21 cellular contexts compared by ENCODE assay signal in genomic region chr1:13664451-13664850, GRCh38. TPM values are rescaled to one million over a fixed set of nuclear protein-coding genes. Genes with fewer than 3 reads are reported as not detected.
A peak's percentile ranks its signal among the peaks of the same experiment; 100 is the strongest.
DNase-seq lines count a peak whose midpoint lies in the region; ATAC-seq, FAIRE-seq and TF ChIP-seq lines count a peak whose summit lies in the region.
"Had no signal": no experiment of that assay in that cellular context is flagged by ENCODE, and none has a peak within 500 bp of the region (broad histone marks: within the 10 kb centered on the region; RNA-seq: fewer than 3 reads in every experiment).

No MANE protein-coding gene starts in this region.

- H4K20me1 ChIP-seq in OCI-LY3 (ENCODE audit: insufficient read depth, low read length) = no peaks in the 10 kb centered on the region

- peak overlapping the region; percentile 28 for H3K4me3 ChIP-seq in OCI-LY3 (ENCODE audit: low read length)
- no peak overlapping the region for H3K4me3 ChIP-seq in esophagus squamous epithelium
- H3K4me3 ChIP-seq: dorsolateral prefrontal cortex, sigmoid colon, SJCRH30 had no signal

- peak; percentile 94 for DNase-seq in DMS79 treated with DMSO at 0.1 percent for 48 hours (lab: John Stamatoyannopoulos, UW)
- no peak for DNase-seq in GM12891 (ENCODE audit: insufficient read length, low spot score)
- no peak for DNase-seq in esophagus squamous epithelium (lab: John Stamatoyannopoulos, UW)
- no peak for DNase-seq in NCI-H1694 treated with DMSO at 0.1 percent for 48 hours (lab: John Stamatoyannopoulos, UW)
- DNase-seq in germinal center (ENCODE audit: low spot score) = no peak
- DNase-seq: amniotic stem cell; central memory CD4-positive, alpha-beta T cell; dorsolateral prefrontal cortex; erythroblast; left cardiac atrium; natural killer cell; NCI-H1048; NCI-H524 treated with DMSO at 0.1 percent for 48 hours; sigmoid colon; SJCRH30; stimulated activated CD4-positive, alpha-beta T cell treated with anti-CD3 and anti-CD28 coated beads, Interleukin-1b, Interleukin-23, amount 100 ng/mL, for 48 hours; stimulated activated naive CD8-positive, alpha-beta T cell treated with anti-CD3 and anti-CD28 coated beads, Interleukin-15, amount 100 ng/mL, for 72 hours had no signal

- WGBS in esophagus squamous epithelium, 2 donors = 33 to 46% methylated on average over 1 of the region's 1 CpG

- no peak for TF ChIP-seq CTCF in OCI-LY3 (IDR thresholded peaks at IDR 0.05; ENCODE audit: low read depth, low read length)
- TF ChIP-seq CTCF in esophagus squamous epithelium (IDR thresholded peaks at IDR 0.05) = no peak

- no peak for ATAC-seq in GM18867 (IDR thresholded peaks at IDR 0.05; ENCODE audit: unreplicated experiment)
- ATAC-seq: natural killer cell; stimulated activated naive CD8-positive, alpha-beta T cell treated with anti-CD3 and anti-CD28 coated beads, Interleukin-15, amount 100 ng/mL, for 72 hours had no signal

- 0 out of 2 replicates have a peak overlapping the region, but pooled peaks have one; percentile 25 for H2AFZ ChIP-seq in OCI-LY3 (ENCODE audit: low read depth, low read length)
- H2AFZ ChIP-seq: parathyroid adenoma had no signal

- H3K36me3 ChIP-seq in OCI-LY3 (replicated peaks; ENCODE audit: low read depth, low read length) (no peaks in the 10 kb centered on the region), esophagus squamous epithelium (no peaks in the 10 kb centered on the region)
- H3K36me3 ChIP-seq: sigmoid colon, SJCRH30 had no signal

- H3K4me1 ChIP-seq in OCI-LY3 (ENCODE audit: low read length) = peaks cover 46% of the 10 kb centered on the region
- peaks cover 4 to 55% (median 28%) of the 10 kb centered on the region in 3 donors for H3K4me1 ChIP-seq in esophagus squamous epithelium
- H3K4me1 ChIP-seq: SJCRH30 had no signal

- H3K27ac ChIP-seq in OCI-LY3 (ENCODE audit: low read length) (peak overlapping the region; percentile 57), esophagus squamous epithelium (peak overlapping the region; percentile 59 to 72 (median 64))
- H3K27ac ChIP-seq: dorsolateral prefrontal cortex, parathyroid adenoma, sigmoid colon, SJCRH30, VCaP had no signal

- H3K9me3 ChIP-seq in OCI-LY3 (ENCODE audit: insufficient read depth, low read length) (no peaks in the 10 kb centered on the region), esophagus squamous epithelium (no peaks in the 10 kb centered on the region)
- H3K9me3 ChIP-seq: sigmoid colon, SJCRH30 had no signal

- no peaks in the 10 kb centered on the region for H3K27me3 ChIP-seq in OCI-LY3 (ENCODE audit: low read depth, low read length)
- no peaks in the 10 kb centered on the region for H3K27me3 ChIP-seq in esophagus squamous epithelium
- H3K27me3 ChIP-seq: dorsolateral prefrontal cortex, sigmoid colon, SJCRH30 had no signal

- peak; percentile 70 for FAIRE-seq in GM12891 (lab: Jason Lieb, UNC)

- peaks cover 9% of the 10 kb centered on the region; the same call in 1 of the 2 replicates for H3K79me2 ChIP-seq in OCI-LY3 (ENCODE audit: low read length)
- H3K79me2 ChIP-seq: parathyroid adenoma had no signal

- intact Hi-C loops in esophagus squamous epithelium (cut with DNase I) = loop anchor here (10.0 kb wide), 1 partner anchor 140 kb away; no protein-coding TSS in a partner anchor

- peak overlapping the region; percentile 50; the same call in 1 of the 2 replicates for H3K9ac ChIP-seq in OCI-LY3 (ENCODE audit: low read length)
- H3K9ac ChIP-seq: parathyroid adenoma had no signal

- TF ChIP-seq POLR2A in GM12891 (IDR thresholded peaks at IDR 0.05; ENCODE audit: low read depth, low read length) = no peak
- no peak for TF ChIP-seq POLR2A in esophagus squamous epithelium (IDR thresholded peaks at IDR 0.05)

- H3K4me2 ChIP-seq in OCI-LY3 (ENCODE audit: low read length) = peak overlapping the region; percentile 52

TF ChIP-seq in GM12891, 5 proteins besides CTCF, POLR2A, EP300 and RAD21:
- TF ChIP-seq SPI1 (IDR thresholded peaks at IDR 0.05; ENCODE audit: low read depth, low read length) = no peak
- no peak for TF ChIP-seq POLR2AphosphoS5 (IDR thresholded peaks at IDR 0.05; ENCODE audit: low read depth, low read length)
- no peak for TF ChIP-seq POU2F2 (IDR thresholded peaks at IDR 0.05; ENCODE audit: low read depth, low read length)
- TF ChIP-seq TAF1 (IDR thresholded peaks at IDR 0.05; ENCODE audit: low read depth, low read length) = no peak
- TF ChIP-seq PAX5 (IDR thresholded peaks at IDR 0.05; ENCODE audit: insufficient read depth, low read length, severe bottlenecking) = no peak

RNA-seq across cellular contexts. Expression of gene PRDM2, which starts 35.5 kb away (rescaled TPM):
- polyA plus RNA-seq in GM12891 (2012; ENCODE audit: low read depth, missing spikeins) = 21.1 TPM
- total RNA-seq in esophagus squamous epithelium = 10 to 100 TPM; 19.2 to 37.4 (median 26.2) TPM
